In the genomic region with DNA sequence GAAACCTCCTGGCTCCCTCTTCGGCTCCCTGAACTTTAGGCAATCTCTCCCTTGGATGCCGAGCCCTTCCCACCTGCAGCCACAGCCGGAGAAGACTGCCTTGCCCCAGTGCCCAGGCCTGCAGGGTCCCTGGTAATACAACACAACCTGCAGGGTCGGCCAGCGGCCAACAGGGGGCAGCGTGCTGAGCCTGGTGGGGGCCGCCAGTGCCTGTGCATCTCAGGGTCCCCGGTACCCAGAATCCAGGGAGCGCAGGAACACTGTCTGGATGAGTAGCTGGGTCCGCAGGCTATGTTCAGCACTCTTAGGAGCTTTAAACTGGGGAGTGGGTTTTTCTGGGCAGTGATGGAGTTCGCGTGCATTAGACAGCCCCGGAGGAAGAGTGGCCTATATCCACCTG, we compare ENCODE assay signal across 1 cellular context.
TF ChIP-seq lines count a peak whose summit lies in the region.

No MANE protein-coding gene starts in this region.

TF ChIP-seq in endothelial cell of umbilical vein, 7 proteins besides CTCF, POLR2A, EP300 and RAD21:
- TF ChIP-seq, protein P1, sequence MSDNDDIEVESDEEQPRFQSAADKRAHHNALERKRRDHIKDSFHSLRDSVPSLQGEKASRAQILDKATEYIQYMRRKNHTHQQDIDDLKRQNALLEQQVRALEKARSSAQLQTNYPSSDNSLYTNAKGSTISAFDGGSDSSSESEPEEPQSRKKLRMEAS (IDR thresholded peaks at IDR 0.05; ENCODE audit: insufficient read depth, insufficient read length), result no peak
- TF ChIP-seq EZH2 (IDR thresholded peaks at IDR 0.05; ENCODE audit: borderline replicate concordance, low read depth, low read length, severe bottlenecking) (no peak), JUN (IDR thresholded peaks at IDR 0.05; ENCODE audit: borderline replicate concordance, insufficient read depth, insufficient read length, low read depth) (no peak), FOS (IDR thresholded peaks at IDR 0.05; ENCODE audit: borderline replicate concordance, insufficient read depth, low read length) (no peak), MYC (IDR thresholded peaks at IDR 0.05; ENCODE audit: low read depth, low read length) (no peak), GATA2 (IDR thresholded peaks at IDR 0.05; ENCODE audit: insufficient read depth, insufficient read length, low read depth, low read length) (no peak), POLR2AphosphoS5 (IDR thresholded peaks at IDR 0.05; ENCODE audit: insufficient read depth, low read depth, low read length) (no peak)
